In the genomic region with DNA sequence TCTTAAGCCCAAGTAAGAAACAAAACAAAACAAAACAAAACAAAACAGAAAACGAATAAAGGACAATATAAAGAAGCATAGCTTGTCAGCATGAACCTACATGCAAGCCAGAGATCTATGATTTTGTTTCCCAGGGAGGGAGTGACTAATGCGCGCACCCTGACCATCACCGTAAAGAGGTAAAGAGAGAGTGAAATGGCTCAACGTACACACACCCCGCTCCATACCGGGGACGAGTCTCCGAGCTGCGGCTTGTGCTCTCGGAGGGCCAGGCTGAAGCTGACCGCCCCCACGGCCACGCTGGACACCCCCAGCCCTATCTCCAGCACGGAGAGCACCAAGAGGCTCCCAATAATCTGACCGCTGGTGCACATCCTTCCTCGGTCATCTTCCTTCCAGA, we compare ENCODE assay signal across 11 cellular contexts. TPM values are rescaled to one million over a fixed set of nuclear protein-coding genes. Genes with fewer than 3 reads are reported as not detected.
DNase-seq lines count a peak whose midpoint lies in the region; ATAC-seq and TF ChIP-seq lines count a peak whose summit lies in the region.
"Had no signal": no experiment of that assay in that cellular context is flagged by ENCODE, and none has a peak within 500 bp of the region (broad histone marks: within the 10 kb centered on the region; RNA-seq: fewer than 3 reads in every experiment).

No MANE protein-coding gene starts in this region.

- no peak for TF ChIP-seq CTCF in foreskin keratinocyte (conservative IDR thresholded peaks at IDR 0.05)

- no peak overlapping the region for H2AK5ac ChIP-seq in trophoblast cell (ENCODE audit: low read length)

- no peak overlapping the region for H2BK12ac ChIP-seq in trophoblast cell (ENCODE audit: low read length)

- H3K18ac ChIP-seq in trophoblast cell (ENCODE audit: low read length), result no peak overlapping the region

- no peak overlapping the region for H3K14ac ChIP-seq in trophoblast cell (ENCODE audit: low read length)

- no peak overlapping the region for H2BK5ac ChIP-seq in trophoblast cell (ENCODE audit: low read depth, low read length, poor library complexity)

- no peak overlapping the region for H4K12ac ChIP-seq in trophoblast cell (ENCODE audit: low read depth, low read length)

- peaks cover 5% of the 10 kb centered on the region for H3K4me1 ChIP-seq in foreskin keratinocyte
- peaks cover 2 to 10% of the 10 kb centered on the region in 2 experiments for H3K4me1 ChIP-seq in trophoblast cell (ENCODE audit: control insufficient read depth in 1 of 2, insufficient read depth in 2 of 2, low read length in 2 of 2)

- no peaks in the 10 kb centered on the region for H3K36me3 ChIP-seq in trophoblast cell (ENCODE audit: control insufficient read depth in 1 of 2, insufficient read depth in 2 of 2, low read length in 2 of 2)

- H3K9ac ChIP-seq in trophoblast cell (ENCODE audit: low read length), result no peak overlapping the region

- H3K9me3 ChIP-seq in trophoblast cell (ENCODE audit: insufficient read depth, low read depth, low read length), result peaks cover 2% of the 10 kb centered on the region
- H3K9me3 ChIP-seq: mucosa of descending colon had no signal

- no peaks in the 10 kb centered on the region for H3K79me2 ChIP-seq in trophoblast cell (ENCODE audit: control insufficient read depth, insufficient read depth, low read length, poor library complexity)

- peak; percentile 72 for ATAC-seq in foreskin keratinocyte
- ATAC-seq in HG02840 (IDR thresholded peaks at IDR 0.05; ENCODE audit: low FRiP score, unreplicated experiment), result no peak

- no peak overlapping the region for H4K8ac ChIP-seq in trophoblast cell (ENCODE audit: low read depth, low read length)

- H3K4me1 Mint-ChIP-seq in activated T-helper 1 cell treated with anti-CD3 and anti-CD28 coated beads, Interleukin-12 subunit alpha, Interleukin-12 subunit beta, Interleukin-2, Interleukin-4 antibody, amounts not matched to agents 30 ng/mL and 10 ng/mL and 1 ng/mL, durations not matched to agents 14 hours and 24 hours and 36 hours (ENCODE audit: low read depth), result no peaks in the 10 kb centered on the region

- H3K23ac ChIP-seq in trophoblast cell (ENCODE audit: low read length), result no peak overlapping the region

- no peak overlapping the region for H3K4me3 Mint-ChIP-seq in activated T-helper 1 cell treated with anti-CD3 and anti-CD28 coated beads, Interleukin-12 subunit alpha, Interleukin-12 subunit beta, Interleukin-2, Interleukin-4 antibody, amounts not matched to agents 30 ng/mL and 10 ng/mL and 1 ng/mL, durations not matched to agents 14 hours and 24 hours and 36 hours

- H3K27ac ChIP-seq in foreskin keratinocyte (no peak overlapping the region), trophoblast cell (ENCODE audit: low read depth, low read length) (no peak overlapping the region)
- H3K27ac ChIP-seq: 22Rv1 had no signal

- no peak overlapping the region for H3K27ac Mint-ChIP-seq in activated T-helper 1 cell treated with anti-CD3 and anti-CD28 coated beads, Interleukin-12 subunit alpha, Interleukin-12 subunit beta, Interleukin-2, Interleukin-4 antibody, amounts not matched to agents 30 ng/mL and 10 ng/mL and 1 ng/mL, durations not matched to agents 14 hours and 24 hours and 36 hours
- H3K27ac Mint-ChIP-seq: activated T-cell treated with anti-CD3 and anti-CD28 coated beads, Interleukin-2, amount 50 U/mL, for 24 hours had no signal

- H3K27me3 Mint-ChIP-seq in activated T-helper 1 cell treated with anti-CD3 and anti-CD28 coated beads, Interleukin-12 subunit alpha, Interleukin-12 subunit beta, Interleukin-2, Interleukin-4 antibody, amounts not matched to agents 30 ng/mL and 10 ng/mL and 1 ng/mL, durations not matched to agents 14 hours and 24 hours and 36 hours (ENCODE audit: insufficient read depth), result peaks cover 26% of the 10 kb centered on the region

- no peak overlapping the region for H3K4me3 ChIP-seq in trophoblast cell (ENCODE audit: low read depth, low read length)
- H3K4me3 ChIP-seq: mucosa of descending colon had no signal

- no CpG with 5 or more reads among the region's 17 CpGs for WGBS in trophoblast cell (ENCODE audit: extremely low coverage, insufficient coverage, insufficient read length)

- H3K4ac ChIP-seq in trophoblast cell (ENCODE audit: low read depth, low read length), result no peak overlapping the region

- H3K27me3 ChIP-seq in foreskin keratinocyte (peaks cover 56% of the 10 kb centered on the region), trophoblast cell (ENCODE audit: insufficient read depth, low read length) (peaks cover 3% of the 10 kb centered on the region)

- no peaks in the 10 kb centered on the region for H3K79me1 ChIP-seq in trophoblast cell (ENCODE audit: low read length)

- H4K91ac ChIP-seq in trophoblast cell (ENCODE audit: low read depth, low read length), result no peak overlapping the region

- no peak overlapping the region for H2AFZ ChIP-seq in trophoblast cell (ENCODE audit: insufficient read depth, low read length, poor library complexity)

- H3K9me3 Mint-ChIP-seq in activated T-helper 1 cell treated with anti-CD3 and anti-CD28 coated beads, Interleukin-12 subunit alpha, Interleukin-12 subunit beta, Interleukin-2, Interleukin-4 antibody, amounts not matched to agents 30 ng/mL and 10 ng/mL and 1 ng/mL, durations not matched to agents 14 hours and 24 hours and 36 hours, result no peaks in the 10 kb centered on the region
- H3K9me3 Mint-ChIP-seq: activated T-cell treated with anti-CD3 and anti-CD28 coated beads, Interleukin-2, amount 50 U/mL, for 24 hours had no signal

- no peaks in the 10 kb centered on the region for H3K36me3 Mint-ChIP-seq in activated T-helper 1 cell treated with anti-CD3 and anti-CD28 coated beads, Interleukin-12 subunit alpha, Interleukin-12 subunit beta, Interleukin-2, Interleukin-4 antibody, amounts not matched to agents 30 ng/mL and 10 ng/mL and 1 ng/mL, durations not matched to agents 14 hours and 24 hours and 36 hours (ENCODE audit: low read depth)

- DNase-seq in DMS 273 (lab: John Stamatoyannopoulos, UW; ENCODE audit: unreplicated experiment) (peak; percentile 38), DMS 273 treated with DMSO at 0.1 percent for 48 hours (lab: John Stamatoyannopoulos, UW) (no peak), NCI-H748 treated with DMSO at 0.1 percent for 48 hours (lab: John Stamatoyannopoulos, UW) (peak; percentile 44), foreskin keratinocyte (peak in 1 of 2 donors; percentile 37), trophoblast cell (no peak), pons (ENCODE audit: low spot score) (no peak)
- no peak for DNase-seq in activated T-helper 1 cell treated with anti-CD3 and anti-CD28 coated beads, Interleukin-12 subunit alpha, Interleukin-12 subunit beta, Interleukin-2, Interleukin-4 antibody, amounts not matched to agents 30 ng/mL and 10 ng/mL and 1 ng/mL, durations not matched to agents 14 hours and 24 hours and 36 hours (ENCODE audit: low spot score)
- DNase-seq: activated T-cell treated with anti-CD3 and anti-CD28 coated beads, Interleukin-2, amount 50 U/mL, for 24 hours; mucosa of descending colon had no signal

- H2BK120ac ChIP-seq in trophoblast cell (ENCODE audit: insufficient read depth, low read length, poor library complexity), result no peak overlapping the region

- peak overlapping the region; percentile 59 for H3K4me2 ChIP-seq in trophoblast cell (ENCODE audit: low read length)

- intact Hi-C loops in activated T-helper 1 cell treated with anti-CD3 and anti-CD28 coated beads, Interleukin-12 subunit alpha, Interleukin-12 subunit beta, Interleukin-2, Interleukin-4 antibody, amounts not matched to agents 30 ng/mL and 10 ng/mL and 1 ng/mL, durations not matched to agents 14 hours and 24 hours and 36 hours (cut with micrococcal nuclease), result no loop called here

RNA-seq across cellular contexts. Expression of a gene that starts 1.1 kb away (rescaled TPM):
- total RNA-seq in foreskin keratinocyte, result not detected in 2 replicates
- polyA plus RNA-seq in foreskin keratinocyte, result not detected in 2 replicates
- polyA plus RNA-seq in trophoblast cell (2013), result not detected in 2 replicates
- total RNA-seq in activated T-helper 1 cell treated with anti-CD3 and anti-CD28 coated beads, Interleukin-12 subunit alpha, Interleukin-12 subunit beta, Interleukin-2, Interleukin-4 antibody, amounts not matched to agents 30 ng/mL and 10 ng/mL and 1 ng/mL, durations not matched to agents 14 hours and 24 hours and 36 hours, result not detected in 2 replicates

Comparison
In these comparisons a context has a peak if more than half of its experiments do, and no peak if none do; other contexts are left out.
1. DNase-seq: peak in DMS 273 (single experiment) and NCI-H748 treated with DMSO at 0.1 percent for 48 hours (single experiment); none in DMS 273 treated with DMSO at 0.1 percent for 48 hours (single experiment), trophoblast cell (0 of 2), pons (single experiment) and activated T-helper 1 cell treated with anti-CD3 and anti-CD28 coated beads, Interleukin-12 subunit alpha, Interleukin-12 subunit beta, Interleukin-2, Interleukin-4 antibody, amounts not matched to agents 30 ng/mL and 10 ng/mL and 1 ng/mL, durations not matched to agents 14 hours and 24 hours and 36 hours (single experiment).